8 cellular contexts compared by ENCODE assay signal in the genomic region with DNA sequence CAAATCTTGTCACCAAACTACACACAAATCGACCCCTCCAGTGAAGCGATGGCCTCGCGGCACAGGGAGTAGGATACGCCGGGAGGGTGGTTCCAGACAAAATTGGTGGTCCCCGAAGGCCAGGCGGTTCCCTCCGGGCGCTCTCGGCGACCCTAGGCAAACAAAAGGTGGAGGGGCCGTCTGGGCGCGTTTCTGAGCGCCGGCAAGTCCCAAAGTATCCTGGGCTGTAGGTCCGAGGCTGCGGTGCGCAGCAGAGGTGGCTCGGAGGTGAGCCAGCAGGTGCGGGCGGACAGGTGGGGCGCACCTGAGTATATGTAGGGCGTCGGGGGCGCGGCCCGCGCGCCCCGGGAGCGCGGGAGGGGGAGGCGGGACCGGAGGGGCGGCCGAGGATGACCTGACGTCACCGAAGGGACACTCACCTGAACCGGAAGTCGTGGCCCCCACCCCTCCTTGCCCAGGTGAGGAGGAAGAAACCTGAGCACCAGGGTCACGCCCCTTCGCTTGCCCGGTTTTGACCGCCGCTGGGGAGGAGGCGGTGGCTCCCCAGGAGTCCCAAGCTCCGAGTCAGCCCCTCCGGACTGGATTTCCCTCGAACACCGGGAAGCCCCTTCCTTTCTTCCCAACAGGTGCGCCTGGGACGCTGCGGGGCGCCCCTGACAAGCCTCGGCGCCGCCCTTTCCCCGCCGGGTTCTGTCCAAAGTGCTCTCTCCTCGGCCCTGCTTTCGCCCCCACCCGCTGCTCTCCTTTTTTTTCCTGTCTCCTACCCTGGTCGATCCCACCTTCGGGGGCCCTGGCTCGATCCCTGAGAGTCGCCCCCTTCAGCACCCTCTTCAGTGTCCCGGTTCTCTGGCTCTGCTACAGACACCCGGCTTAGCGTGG. TPM values are rescaled to one million over a fixed set of nuclear protein-coding genes. Genes with fewer than 3 reads are reported as not detected.
A peak's percentile ranks its signal among the peaks of the same experiment; 100 is the strongest.
DNase-seq lines count a peak whose midpoint lies in the region; ATAC-seq and TF ChIP-seq lines count a peak whose summit lies in the region.

A gene with protein sequence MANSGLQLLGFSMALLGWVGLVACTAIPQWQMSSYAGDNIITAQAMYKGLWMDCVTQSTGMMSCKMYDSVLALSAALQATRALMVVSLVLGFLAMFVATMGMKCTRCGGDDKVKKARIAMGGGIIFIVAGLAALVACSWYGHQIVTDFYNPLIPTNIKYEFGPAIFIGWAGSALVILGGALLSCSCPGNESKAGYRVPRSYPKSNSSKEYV (minus strand): TSS at position 287 of the 879 bp plus-strand sequence. CDS start 435 bp downstream, outside the sequence.

- in situ Hi-C loops in GM13977 (cut with MboI; ENCODE audit: low pct_unique_long_range_greater_than_20kb, low sequenced_read_pairs, unreplicated experiment), result no loop called here

- ATAC-seq in omental fat pad (ENCODE audit: low FRiP score) (peak; percentile 5), GM21528 (IDR thresholded peaks at IDR 0.05; ENCODE audit: low FRiP score, unreplicated experiment) (no peak)

- DNase-seq in GM13977 (ENCODE audit: low spot score) (peak; percentile 39), NCI-H69 (lab: John Stamatoyannopoulos, UW) (peak; percentile 88), epithelial cell of prostate (ENCODE audit: low read depth, low spot score) (no peak), omental fat pad (ENCODE audit: low spot score) (no peak), SK-N-DZ (ENCODE audit: low spot score) (no peak), occipital lobe (lab: John Stamatoyannopoulos, UW) (no peak), medulla oblongata (ENCODE audit: extremely low spot score) (no peak)

- TF ChIP-seq CTCF in GM13977 (IDR thresholded peaks at IDR 0.05; ENCODE audit: extremely low read depth, insufficient read depth, missing control alignments) (no peak), omental fat pad (IDR thresholded peaks at IDR 0.05) (no peak)

- H3K27ac ChIP-seq in epithelial cell of prostate, result peak within 1 kb of the TSS; percentile 99

RNA-seq across cellular contexts. Expression of the gene that starts here (rescaled TPM):
- 1 to 10 TPM; 3.0 to 9.0 (median 7.4) TPM for total RNA-seq in omental fat pad
- 0.07 TPM in 1 of 2 replicates, not detected in the other for polyA plus RNA-seq in SK-N-DZ (2014; cell fraction: cytosol; rRNA removed)
- 0.98 TPM in 1 of 2 replicates, not detected in the other for polyA plus RNA-seq in SK-N-DZ (2014; cell fraction: nucleus; rRNA removed)
- 0.16 TPM for total RNA-seq in occipital lobe

Comparison
In these comparisons a context has a peak if more than half of its experiments do, and no peak if none do; other contexts are left out.
1. DNase-seq: peak in GM13977 (single experiment) and NCI-H69 (single experiment); none in epithelial cell of prostate (single experiment), omental fat pad (single experiment), SK-N-DZ (single experiment), occipital lobe (single experiment) and medulla oblongata (single experiment).